1 cellular context compared by ENCODE assay signal in genomic region chr16:66616592-66616991, GRCh38.
TF ChIP-seq lines count a peak whose summit lies in the region.

No MANE protein-coding gene starts in this region.

TF ChIP-seq in IMR-90, 13 proteins besides CTCF, POLR2A, EP300 and RAD21:
- TF ChIP-seq BHLHE40 (IDR thresholded peaks at IDR 0.05; ENCODE audit: low read depth, low read length) (no peak), RFX5 (IDR thresholded peaks at IDR 0.05; ENCODE audit: low read depth, low read length) (no peak), NFE2L2 (IDR thresholded peaks at IDR 0.05; ENCODE audit: low read depth, low read length) (no peak), RCOR1 (IDR thresholded peaks at IDR 0.05; ENCODE audit: insufficient replicate concordance, low read length) (no peak), SMC3 (IDR thresholded peaks at IDR 0.05; ENCODE audit: low read depth, low read length) (no peak), FOS (IDR thresholded peaks at IDR 0.05; ENCODE audit: low read depth, low read length) (no peak), ELK1 (IDR thresholded peaks at IDR 0.05; ENCODE audit: borderline replicate concordance, low read depth, low read length) (no peak), USF2 (IDR thresholded peaks at IDR 0.05; ENCODE audit: low read depth, low read length) (no peak), CHD1 (IDR thresholded peaks at IDR 0.05; ENCODE audit: low read depth, low read length) (no peak), MAFK (IDR thresholded peaks at IDR 0.05; ENCODE audit: low read depth, low read length) (no peak), CEBPB (IDR thresholded peaks at IDR 0.05; ENCODE audit: low read depth, low read length) (no peak), MAZ (IDR thresholded peaks at IDR 0.05; ENCODE audit: borderline replicate concordance, low read depth, low read length) (no peak), MXI1 (IDR thresholded peaks at IDR 0.05; ENCODE audit: borderline replicate concordance, low read depth, low read length) (no peak)
TF ChIP-seq in IMR-90: peak in this region for 0.
